Comparison of ENCODE assay signal across 8 cellular contexts in the genomic region with DNA sequence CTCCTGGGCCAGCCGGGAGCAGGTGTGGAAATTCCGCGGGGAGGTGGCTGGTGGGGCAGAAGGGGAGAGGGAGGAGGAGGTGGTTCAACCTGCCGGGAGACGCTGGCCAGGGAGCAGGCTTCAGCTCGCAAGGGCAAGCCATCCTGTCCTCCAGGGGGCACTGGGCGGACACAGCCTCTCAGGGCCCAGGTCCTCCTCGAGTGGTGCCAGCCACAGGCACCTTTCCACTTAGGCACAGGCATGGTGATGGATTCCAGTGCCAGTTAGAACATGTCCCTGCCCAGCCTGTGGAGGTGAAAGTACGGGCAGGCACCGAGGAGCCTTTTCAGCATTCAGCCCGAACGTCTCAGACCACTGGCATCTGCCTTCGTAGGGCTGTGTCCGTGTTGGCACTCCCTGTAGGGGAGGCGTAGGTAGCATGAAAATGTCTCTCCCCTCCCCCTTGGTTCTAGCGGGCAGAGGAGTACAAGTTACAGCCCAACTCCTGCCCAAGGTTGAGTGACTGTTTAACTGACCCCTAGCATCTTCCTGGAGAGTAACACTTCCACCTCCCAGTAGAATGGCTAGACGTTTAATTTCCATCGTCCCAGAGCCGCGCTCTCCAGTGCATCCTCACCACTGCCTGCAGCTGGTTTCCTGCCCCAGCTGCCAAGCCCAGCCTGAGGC. TPM values are rescaled to one million over a fixed set of nuclear protein-coding genes. Genes with fewer than 3 reads are reported as not detected.
DNase-seq lines count a peak whose midpoint lies in the region; ATAC-seq lines count a peak whose summit lies in the region.

No MANE protein-coding gene starts in this region.

- DNase-seq in NCI-H2227 (lab: John Stamatoyannopoulos, UW; ENCODE audit: unreplicated experiment) (peak; percentile 13), NCI-H2227 treated with DMSO at 0.1 percent for 48 hours (lab: John Stamatoyannopoulos, UW) (no peak), NCI-H1092 treated with DMSO at 0.1 percent for 48 hours (lab: John Stamatoyannopoulos, UW) (peak; percentile 32), hepatic stellate cell (ENCODE audit: low spot score) (peak; percentile 67), renal cortical epithelial cell (ENCODE audit: low read depth) (peak; percentile 52)
- DNase-seq in activated naive CD8-positive, alpha-beta T cell treated with anti-CD3 and anti-CD28 coated beads, Interleukin-2, amount 10 ng/mL, durations not matched to agents 7 days and 5 days: peak; percentile 51
- no peak for DNase-seq in activated effector memory CD4-positive, alpha-beta T cell treated with Interleukin-2 at 50 U/mL for 16 hours

- POLR2A ChIA-PET in activated naive CD8-positive, alpha-beta T cell treated with anti-CD3 and anti-CD28 coated beads, Interleukin-2, amount 10 ng/mL, durations not matched to agents 7 days and 5 days (lab: Charles Lee): interaction anchor here (1.1 kb wide), 1 partner anchor 9 kb away, joined by 3 read pairs; no protein-coding TSS in a partner anchor

- peaks cover 81% of the 10 kb centered on the region for H3K27me3 Mint-ChIP-seq in activated naive CD8-positive, alpha-beta T cell treated with anti-CD3 and anti-CD28 coated beads, Interleukin-2, amount 10 ng/mL, durations not matched to agents 7 days and 5 days

- H3K4me1 Mint-ChIP-seq in activated naive CD8-positive, alpha-beta T cell treated with anti-CD3 and anti-CD28 coated beads, Interleukin-2, amount 10 ng/mL, durations not matched to agents 7 days and 5 days: peaks cover 15% of the 10 kb centered on the region

- no peaks in the 10 kb centered on the region for H3K36me3 Mint-ChIP-seq in activated naive CD8-positive, alpha-beta T cell treated with anti-CD3 and anti-CD28 coated beads, Interleukin-2, amount 10 ng/mL, durations not matched to agents 7 days and 5 days

- no peak overlapping the region for H3K4me3 Mint-ChIP-seq in activated naive CD8-positive, alpha-beta T cell treated with anti-CD3 and anti-CD28 coated beads, Interleukin-2, amount 10 ng/mL, durations not matched to agents 7 days and 5 days

- ATAC-seq in activated naive CD8-positive, alpha-beta T cell treated with anti-CD3 and anti-CD28 coated beads, Interleukin-2, amount 10 ng/mL, durations not matched to agents 7 days and 5 days (ENCODE audit: low read depth): no peak
- ATAC-seq in HG02938 (IDR thresholded peaks at IDR 0.05; ENCODE audit: unreplicated experiment): no peak

- no peaks in the 10 kb centered on the region for H3K9me3 Mint-ChIP-seq in activated naive CD8-positive, alpha-beta T cell treated with anti-CD3 and anti-CD28 coated beads, Interleukin-2, amount 10 ng/mL, durations not matched to agents 7 days and 5 days

- H3K27ac Mint-ChIP-seq in activated naive CD8-positive, alpha-beta T cell treated with anti-CD3 and anti-CD28 coated beads, Interleukin-2, amount 10 ng/mL, durations not matched to agents 7 days and 5 days: no peak overlapping the region

RNA-seq across cellular contexts. Expression of a gene that starts 48.9 kb away (rescaled TPM):
- total RNA-seq in activated naive CD8-positive, alpha-beta T cell treated with anti-CD3 and anti-CD28 coated beads, Interleukin-2, amount 10 ng/mL, durations not matched to agents 7 days and 5 days: under 1 TPM; 0.20 to 0.25 TPM
- 18.2 and 37.5 TPM in 2 replicates for total RNA-seq in renal cortical epithelial cell

Comparison
In these comparisons a context has a peak if more than half of its experiments do, and no peak if none do; other contexts are left out.
1. DNase-seq: peak in NCI-H2227 (single experiment), NCI-H1092 treated with DMSO at 0.1 percent for 48 hours (single experiment), activated naive CD8-positive, alpha-beta T cell treated with anti-CD3 and anti-CD28 coated beads, Interleukin-2, amount 10 ng/mL, durations not matched to agents 7 days and 5 days (single experiment), hepatic stellate cell (single experiment) and renal cortical epithelial cell (single experiment); none in NCI-H2227 treated with DMSO at 0.1 percent for 48 hours (single experiment) and activated effector memory CD4-positive, alpha-beta T cell treated with Interleukin-2 at 50 U/mL for 16 hours (single experiment).
2. RNA of a gene that starts 48.9 kb away (total RNA-seq): 18.2 to 37.5 TPM in renal cortical epithelial cell; 0.20 to 0.25 TPM in activated naive CD8-positive, alpha-beta T cell treated with anti-CD3 and anti-CD28 coated beads, Interleukin-2, amount 10 ng/mL, durations not matched to agents 7 days and 5 days; every median in the first group is over 10 times any median in the second.